ENCODE assay signal across 11 cellular contexts in genomic region chr15:49645937-49646336, GRCh38. TPM values are rescaled to one million over a fixed set of nuclear protein-coding genes. Genes with fewer than 3 reads are reported as not detected.
DNase-seq lines count a peak whose midpoint lies in the region; ATAC-seq and TF ChIP-seq lines count a peak whose summit lies in the region.
"Had no signal": no experiment of that assay in that cellular context is flagged by ENCODE, and none has a peak within 500 bp of the region (broad histone marks: within the 10 kb centered on the region; RNA-seq: fewer than 3 reads in every experiment).

No MANE protein-coding gene starts in this region.

- peak; percentile 4 to 69 (median 51) for DNase-seq in NCI-H1417 (lab: John Stamatoyannopoulos, UW)
- DNase-seq in NCI-H1417 treated with DMSO at 0.1 percent for 48 hours (lab: John Stamatoyannopoulos, UW): no peak
- DNase-seq in SHP77 (lab: John Stamatoyannopoulos, UW): peak; percentile 50 to 63
- DNase-seq in foreskin fibroblast: peak; percentile 57 to 83
- no peak for DNase-seq in type B pancreatic cell (ENCODE audit: extremely low spot score, unreplicated experiment)
- DNase-seq in GDM1 (lab: John Stamatoyannopoulos, UW): no peak
- DNase-seq in stimulated activated CD4-positive, alpha-beta T cell treated with anti-CD3 and anti-CD28 coated beads, Interleukin-12 subunit alpha, Interleukin-12 subunit beta, amount 100 ng/mL, for 4 hours: no peak
- DNase-seq: activated naive CD4-positive, alpha-beta T cell treated with anti-CD3 and anti-CD28 coated beads, Interleukin-2, amount 10 ng/mL, durations not matched to agents 7 days and 5 days; immature natural killer cell had no signal

- peak overlapping the region; percentile 12 for H3K27ac Mint-ChIP-seq in type B pancreatic cell
- H3K27ac Mint-ChIP-seq: activated naive CD4-positive, alpha-beta T cell treated with anti-CD3 and anti-CD28 coated beads, Interleukin-2, amount 10 ng/mL, durations not matched to agents 7 days and 5 days; immature natural killer cell had no signal

- peaks cover 16% of the 10 kb centered on the region for H3K36me3 Mint-ChIP-seq in type B pancreatic cell

- no peak overlapping the region for H3K4me3 Mint-ChIP-seq in type B pancreatic cell
- H3K4me3 Mint-ChIP-seq: activated naive CD4-positive, alpha-beta T cell treated with anti-CD3 and anti-CD28 coated beads, Interleukin-2, amount 10 ng/mL, durations not matched to agents 7 days and 5 days; immature natural killer cell had no signal

- no peak for ATAC-seq in HG02759 (IDR thresholded peaks at IDR 0.05; ENCODE audit: unreplicated experiment)

- H3K9me3 Mint-ChIP-seq in type B pancreatic cell: peaks cover 3% of the 10 kb centered on the region
- H3K9me3 Mint-ChIP-seq: activated naive CD4-positive, alpha-beta T cell treated with anti-CD3 and anti-CD28 coated beads, Interleukin-2, amount 10 ng/mL, durations not matched to agents 7 days and 5 days had no signal

- H3K4me1 Mint-ChIP-seq in type B pancreatic cell (ENCODE audit: unreplicated experiment): peaks cover 22% of the 10 kb centered on the region
- H3K4me1 Mint-ChIP-seq: activated naive CD4-positive, alpha-beta T cell treated with anti-CD3 and anti-CD28 coated beads, Interleukin-2, amount 10 ng/mL, durations not matched to agents 7 days and 5 days; immature natural killer cell had no signal

- H3K27me3 Mint-ChIP-seq in type B pancreatic cell: no peaks in the 10 kb centered on the region
- H3K27me3 Mint-ChIP-seq: activated naive CD4-positive, alpha-beta T cell treated with anti-CD3 and anti-CD28 coated beads, Interleukin-2, amount 10 ng/mL, durations not matched to agents 7 days and 5 days had no signal

- H3K4me3 ChIP-seq in foreskin fibroblast (ENCODE audit: low read depth in 1 of 2, low read length in 2 of 2): no peak overlapping the region
- H3K4me3 ChIP-seq: SK-N-MC had no signal

- TF ChIP-seq CTCF in foreskin fibroblast (IDR thresholded peaks at IDR 0.05; ENCODE audit: low read depth, low read length) (no peak), type B pancreatic cell (conservative IDR thresholded peaks at IDR 0.05) (no peak)

RNA-seq across cellular contexts. Expression of gene DTWD1, which starts 25.1 kb away (rescaled TPM):
- total RNA-seq in type B pancreatic cell (ENCODE audit: low replicate concordance): 28.3 and 33.2 TPM in 2 replicates

RNA-seq across cellular contexts. Expression of gene FAM227B, which starts 25.3 kb away (rescaled TPM):
- total RNA-seq in type B pancreatic cell (ENCODE audit: low replicate concordance): 6.1 and 7.3 TPM in 2 replicates

Comparison
In these comparisons a context has a peak if more than half of its experiments do, and no peak if none do; other contexts are left out.
1. DNase-seq: peak in NCI-H1417 (3 of 3), SHP77 (2 of 2) and foreskin fibroblast (2 of 2); none in NCI-H1417 treated with DMSO at 0.1 percent for 48 hours (single experiment), type B pancreatic cell (single experiment), GDM1 (single experiment) and stimulated activated CD4-positive, alpha-beta T cell treated with anti-CD3 and anti-CD28 coated beads, Interleukin-12 subunit alpha, Interleukin-12 subunit beta, amount 100 ng/mL, for 4 hours (single experiment).